ENCODE assay signal across 20 cellular contexts in genomic region chr20:47741669-47742345, GRCh38. TPM values are rescaled to one million over a fixed set of nuclear protein-coding genes. Genes with fewer than 3 reads are reported as not detected.
DNase-seq lines count a peak whose midpoint lies in the region; ATAC-seq and TF ChIP-seq lines count a peak whose summit lies in the region.
"Had no signal": no experiment of that assay in that cellular context is flagged by ENCODE, and none has a peak within 500 bp of the region (broad histone marks: within the 10 kb centered on the region; RNA-seq: fewer than 3 reads in every experiment).

No MANE protein-coding gene starts in this region.

- WGBS in heart right ventricle, 2 donors, result 62 to 64% methylated on average over 19 of the region's 19 CpGs
- 8 to 12% methylated on average over 19 of the region's 19 CpGs for WGBS in aorta, 2 donors
- WGBS in psoas muscle, 3 donors, result 35 to 39% (median 39%) methylated on average over 19 of the region's 19 CpGs

- H3K4me1 ChIP-seq in heart right ventricle (peaks cover 0 to 20% (median under 1%) of the 10 kb centered on the region in 9 donors), right atrium auricular region (no peaks in the 10 kb centered on the region), aorta (ENCODE audit: control insufficient read depth in 1 of 2, insufficient read depth in 2 of 2, low read length in 2 of 2) (no peaks in the 10 kb centered on the region), psoas muscle (no peaks in the 10 kb centered on the region)
- H3K4me1 ChIP-seq: colonic mucosa had no signal

- peaks cover 0 to 3% (median 0%) of the 10 kb centered on the region in 7 donors for H3K27me3 ChIP-seq in heart right ventricle
- H3K27me3 ChIP-seq in right atrium auricular region, result no peaks in the 10 kb centered on the region
- no peaks in the 10 kb centered on the region for H3K27me3 ChIP-seq in aorta (ENCODE audit: control insufficient read depth in 1 of 2, insufficient read depth in 2 of 2, low read length in 1 of 2)
- H3K27me3 ChIP-seq in psoas muscle (ENCODE audit: insufficient read depth in 3 of 3, low read length in 2 of 3), result peaks cover 0 to 4% (median 0%) of the 10 kb centered on the region in 3 donors
- H3K27me3 ChIP-seq: brain microvascular endothelial cell, colonic mucosa had no signal

- peaks cover 0 to 2% (median 0%) of the 10 kb centered on the region in 9 donors for H3K36me3 ChIP-seq in heart right ventricle
- H3K36me3 ChIP-seq in right atrium auricular region, result no peaks in the 10 kb centered on the region
- H3K36me3 ChIP-seq in aorta (ENCODE audit: control insufficient read depth in 1 of 2, insufficient read depth in 2 of 2, low read length in 1 of 2), result no peaks in the 10 kb centered on the region
- no peaks in the 10 kb centered on the region for H3K36me3 ChIP-seq in psoas muscle (ENCODE audit: insufficient read depth in 1 of 2, low read depth in 1 of 2)
- H3K36me3 ChIP-seq: brain microvascular endothelial cell, colonic mucosa had no signal

- intact Hi-C loops in heart right ventricle (cut with DNase I) (no loop called here), aorta (cut with DNase I) (no loop called here), psoas muscle (cut with DNase I) (no loop called here)

- TF ChIP-seq CTCF in heart right ventricle (IDR thresholded peaks at IDR 0.05), result no peak
- no peak for TF ChIP-seq CTCF in right atrium auricular region (IDR thresholded peaks at IDR 0.05)
- TF ChIP-seq CTCF in psoas muscle (IDR thresholded peaks at IDR 0.05), result no peak

- peak in 5 of 8 donors; percentile 42 to 62 (median 52) for ATAC-seq in heart right ventricle
- ATAC-seq in aorta (ENCODE audit: low FRiP score), result peak; percentile 73
- no peak for ATAC-seq in psoas muscle
- ATAC-seq: naive thymus-derived CD8-positive, alpha-beta T cell had no signal

- H3K27ac ChIP-seq in heart right ventricle, result no peak overlapping the region
- H3K27ac ChIP-seq in right atrium auricular region, result no peak overlapping the region
- no peak overlapping the region for H3K27ac ChIP-seq in aorta (ENCODE audit: low read depth in 1 of 2, low read length in 2 of 2)
- H3K27ac ChIP-seq in psoas muscle, result no peak overlapping the region
- H3K27ac ChIP-seq: brain microvascular endothelial cell, colonic mucosa had no signal

- H3K9me3 ChIP-seq in heart right ventricle (no peaks in the 10 kb centered on the region), right atrium auricular region (no peaks in the 10 kb centered on the region), aorta (ENCODE audit: control insufficient read depth, low read length) (no peaks in the 10 kb centered on the region), psoas muscle (no peaks in the 10 kb centered on the region)
- H3K9me3 ChIP-seq: colonic mucosa had no signal

- no peak for DNase-seq in heart right ventricle
- no peak for DNase-seq in right atrium auricular region (ENCODE audit: low spot score)
- peak; percentile 46 to 78 for DNase-seq in NCI-H524 (lab: John Stamatoyannopoulos, UW)
- DNase-seq in lung microvascular endothelial cell (ENCODE audit: low read depth in 2 of 2), result peak; percentile 28 to 76
- DNase-seq in aorta, result no peak
- no peak for DNase-seq in A172 (ENCODE audit: low spot score)
- no peak for DNase-seq in psoas muscle
- DNase-seq in activated effector memory CD4-positive, alpha-beta T cell treated with Interleukin-2 at 50 U/mL for 16 hours, result no peak
- DNase-seq: brain microvascular endothelial cell; CD8-positive, alpha-beta memory T cell; colonic mucosa; HFFc6; hippocampal formation; islet precursor cell; naive thymus-derived CD8-positive, alpha-beta T cell; NCI-H2081; NK-92 treated with Interleukin-12 subunit alpha and Interleukin-12 subunit beta, amount 100 ng/mL, for 24 hours; stimulated activated CD4-positive, alpha-beta T cell treated with anti-CD3 and anti-CD28 coated beads, Interleukin-12 subunit alpha, Interleukin-12 subunit beta, amount 100 ng/mL, for 4 hours; stimulated activated CD8-positive, alpha-beta memory T cell treated with anti-CD3 and anti-CD28 coated beads, Interleukin-4, amount 100 ng/mL, for 48 hours had no signal

- H3K4me3 ChIP-seq in heart right ventricle, result no peak overlapping the region
- H3K4me3 ChIP-seq in right atrium auricular region, result no peak overlapping the region
- H3K4me3 ChIP-seq in aorta (ENCODE audit: low read length in 2 of 2), result no peak overlapping the region
- no peak overlapping the region for H3K4me3 ChIP-seq in psoas muscle
- H3K4me3 ChIP-seq: colonic mucosa, K562 had no signal

RNA-seq across cellular contexts. Expression of gene SULF2, which starts 43.5 kb away (rescaled TPM):
- 10 to 100 TPM; 16.7 to 39.9 (median 26.4) TPM for total RNA-seq in heart right ventricle
- polyA plus RNA-seq in heart right ventricle, result 10 to 100 TPM; 21.0 to 40.6 TPM
- 10 to 100 TPM; 33.7 to 57.8 TPM for total RNA-seq in right atrium auricular region
- total RNA-seq in lung microvascular endothelial cell, result 85.0 and 119 TPM in 2 replicates
- total RNA-seq in aorta, result 100 to 1,000 TPM in 1 of 2 donors, 10 to 100 TPM in 1; 85.8 to 145 TPM
- polyA plus RNA-seq in aorta, result 10 to 100 TPM; 17.7 to 43.5 TPM
- total RNA-seq in A172 (2014; rRNA removed; shearing (Covaris generic)), result 23.5 TPM in 2 replicates
- 10 to 100 TPM; 11.6 to 23.3 (median 17.6) TPM for total RNA-seq in psoas muscle
- polyA plus RNA-seq in psoas muscle, result 10 to 100 TPM in 1 of 3 donors, 1 to 10 TPM in 2; 5.3 to 10.5 (median 8.8) TPM
- polyA plus RNA-seq: K562 had no signal

Comparison
In these comparisons a context has a peak if more than half of its experiments do, and no peak if none do; other contexts are left out.
1. ATAC-seq: peak in heart right ventricle (5 of 8) and aorta (single experiment); none in psoas muscle (0 of 4).
2. DNase-seq: peak in NCI-H524 (2 of 2) and lung microvascular endothelial cell (2 of 2); none in heart right ventricle (0 of 2), right atrium auricular region (single experiment), aorta (0 of 2), A172 (single experiment), psoas muscle (0 of 2) and activated effector memory CD4-positive, alpha-beta T cell treated with Interleukin-2 at 50 U/mL for 16 hours (single experiment).